ENCODE assay signal across 8 cellular contexts in the genomic region with DNA sequence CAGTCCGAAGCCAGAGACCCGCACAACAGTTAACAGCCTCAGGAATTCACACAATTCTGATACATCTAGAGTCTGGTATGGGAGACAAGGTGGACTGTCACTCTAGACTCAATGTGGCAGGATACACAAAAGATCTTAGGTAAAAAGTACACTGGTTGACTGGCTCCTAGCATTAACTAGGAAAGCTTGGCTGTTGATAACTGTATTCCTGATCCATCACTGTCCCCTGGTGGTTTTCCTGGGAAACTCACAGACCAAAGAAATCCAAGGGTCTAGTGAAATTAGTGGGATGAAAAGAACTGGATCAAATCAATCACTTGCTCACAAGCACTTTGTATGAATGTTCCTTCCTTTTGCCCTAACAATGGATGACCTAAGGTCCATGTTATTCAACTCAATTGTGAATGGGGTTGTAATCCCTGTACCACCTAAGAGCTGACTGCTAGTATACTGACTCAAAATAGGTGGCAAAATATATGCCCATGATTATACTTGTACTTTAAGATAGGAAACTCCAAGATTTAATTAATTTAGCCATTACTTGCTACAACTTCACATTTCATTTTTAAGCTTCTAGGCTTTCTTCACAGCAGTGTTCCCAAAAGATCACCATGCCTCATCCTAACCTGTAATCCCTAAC. TPM values are rescaled to one million over a fixed set of nuclear protein-coding genes. Genes with fewer than 3 reads are reported as not detected.
DNase-seq lines count a peak whose midpoint lies in the region; ATAC-seq and TF ChIP-seq lines count a peak whose summit lies in the region.

No MANE protein-coding gene starts in this region.

- ATAC-seq in HG03571 (IDR thresholded peaks at IDR 0.05; ENCODE audit: unreplicated experiment) = no peak
- no peak for ATAC-seq in HG03097 (IDR thresholded peaks at IDR 0.05; ENCODE audit: low FRiP score, unreplicated experiment)

- CTCF ChIA-PET in GM10248 (lab: Yijun Ruan, JAX) = interaction anchor here (1.0 to 1.6 kb wide), 2 partner anchors 11 to 12 kb away, joined by 3 to 5 read pairs; no protein-coding TSS in a partner anchor

- TF ChIP-seq CTCF in GM10248 (IDR thresholded peaks at IDR 0.05; ENCODE audit: control extremely low read depth, extremely low read depth, low read depth, missing control alignments) = peak; percentile 11
- TF ChIP-seq CTCF in endodermal cell (conservative IDR thresholded peaks at IDR 0.05) = peak; percentile 97

- POLR2A ChIA-PET in GM10248 (lab: Yijun Ruan, JAX) = no interaction called here

- H3K27ac ChIP-seq in endodermal cell (ENCODE audit: low read depth, low read length) = no peak overlapping the region

- H3K27ac Mint-ChIP-seq in endodermal cell (peak overlapping the region; percentile 73), immature natural killer cell (no peak overlapping the region)

- H3K27me3 Mint-ChIP-seq in endodermal cell (ENCODE audit: insufficient read depth) (no peaks in the 10 kb centered on the region), immature natural killer cell (ENCODE audit: low read depth in 3 of 3) (peaks cover 0 to 2% (median 0%) of the 10 kb centered on the region in 3 donors)

- 76 to 79% methylated on average over 2 of the region's 2 CpGs for WGBS in endodermal cell (ENCODE audit: insufficient coverage in 1 of 2, insufficient read length in 1 of 2), 2 experiments

- peaks cover 83% of the 10 kb centered on the region for H3K36me3 Mint-ChIP-seq in endodermal cell (ENCODE audit: low read depth)
- peaks cover 36 to 59% (median 52%) of the 10 kb centered on the region in 3 donors for H3K36me3 Mint-ChIP-seq in immature natural killer cell

- no peak overlapping the region for H3K4me3 Mint-ChIP-seq in endodermal cell
- H3K4me3 Mint-ChIP-seq in immature natural killer cell = no peak overlapping the region

- H3K9ac ChIP-seq in endodermal cell (ENCODE audit: extremely low read depth, low read length, poor library complexity, severe bottlenecking) = no peak overlapping the region

- H3K9me3 Mint-ChIP-seq in endodermal cell (no peaks in the 10 kb centered on the region), immature natural killer cell (no peaks in the 10 kb centered on the region)

- H3K4me3 ChIP-seq in endodermal cell (ENCODE audit: low read length) = no peak overlapping the region

- peaks cover 97% of the 10 kb centered on the region for H3K36me3 ChIP-seq in endodermal cell (ENCODE audit: control insufficient read depth, insufficient read depth, low read length)

- no peaks in the 10 kb centered on the region for H3K9me3 ChIP-seq in endodermal cell (ENCODE audit: control insufficient read depth, low read length)

- peaks cover 11% of the 10 kb centered on the region for H3K4me1 ChIP-seq in endodermal cell (ENCODE audit: control insufficient read depth, insufficient read depth, low read length)

- H3K4me1 Mint-ChIP-seq in endodermal cell (peaks cover 36% of the 10 kb centered on the region), immature natural killer cell (no peaks in the 10 kb centered on the region)

- DNase-seq in GM10248 (ENCODE audit: extremely low spot score) = no peak
- DNase-seq in NCI-H524 (lab: John Stamatoyannopoulos, UW) = peak; percentile 49 to 75
- DNase-seq in endodermal cell = peak; percentile 76
- peak; percentile 49 for DNase-seq in pons (ENCODE audit: low spot score)
- no peak for DNase-seq in RPMI8226
- no peak for DNase-seq in immature natural killer cell

- no peaks in the 10 kb centered on the region for H3K27me3 ChIP-seq in endodermal cell (ENCODE audit: control insufficient read depth, insufficient read depth, low read length, poor library complexity, severe bottlenecking)

RNA-seq across cellular contexts. Expression of a gene that starts 14.0 kb away (rescaled TPM):
- 100 to 1,000 TPM; 279 to 462 TPM for total RNA-seq in endodermal cell
- polyA plus RNA-seq in endodermal cell (2013, experiment 1 of 2) = 171 TPM
- 175 TPM for polyA plus RNA-seq in endodermal cell (2013, experiment 2 of 2)
- polyA plus RNA-seq in immature natural killer cell = 100 to 1,000 TPM in 1 of 3 donors, 10 to 100 TPM in 2; 86.3 to 128 (median 92.8) TPM

RNA-seq across cellular contexts. Expression of a gene that starts 14.4 kb away (rescaled TPM):
- 10 to 100 TPM; 40.5 to 58.1 TPM for total RNA-seq in endodermal cell
- polyA plus RNA-seq in endodermal cell (2013, experiment 1 of 2) = 46.9 TPM
- polyA plus RNA-seq in endodermal cell (2013, experiment 2 of 2) = 41.9 TPM
- 10 to 100 TPM; 46.2 to 58.1 (median 55.0) TPM for polyA plus RNA-seq in immature natural killer cell

RNA-seq across cellular contexts. Expression of a gene that starts 53.1 kb away (rescaled TPM):
- 1 to 10 TPM; 2.0 to 4.1 TPM for total RNA-seq in endodermal cell
- 0.57 TPM for polyA plus RNA-seq in endodermal cell (2013, experiment 1 of 2)
- polyA plus RNA-seq in endodermal cell (2013, experiment 2 of 2) = 0.79 TPM
- not detected for polyA plus RNA-seq in immature natural killer cell

Comparison
In these comparisons a context has a peak if more than half of its experiments do, and no peak if none do; other contexts are left out.
1. DNase-seq: peak in NCI-H524 (2 of 2), endodermal cell (single experiment) and pons (single experiment); none in GM10248 (single experiment), RPMI8226 (single experiment) and immature natural killer cell (0 of 3).